1 cellular context compared by ENCODE assay signal in genomic region chr6:166278579-166279392, GRCh38.
A peak's percentile ranks its signal among the peaks of the same experiment; 100 is the strongest.
TF ChIP-seq lines count a peak whose summit lies in the region.

No MANE protein-coding gene starts in this region.

TF ChIP-seq in GM12878, 131 proteins besides CTCF, POLR2A, EP300 and RAD21 (continued from another document):
- TF ChIP-seq ATF2 (IDR thresholded peaks at IDR 0.05; ENCODE audit: low read length) (peak; percentile 16; the same call in 1 of the 2 replicates), RUNX3 (IDR thresholded peaks at IDR 0.05; ENCODE audit: low read length) (no peak), NFIC (IDR thresholded peaks at IDR 0.05; ENCODE audit: low read depth, low read length) (peak; percentile 7; the same call in 1 of the 2 replicates), RELB (IDR thresholded peaks at IDR 0.05; ENCODE audit: low read depth) (0 out of 2 replicates have a peak, but pooled peaks have one; percentile 3), HDAC2 (IDR thresholded peaks at IDR 0.05) (peak; percentile 51; the same call in 1 of the 2 replicates), IRF4 (IDR thresholded peaks at IDR 0.05; ENCODE audit: low read depth, low read length) (no peak)
TF ChIP-seq in GM12878: peak in this region for 5.
